In genomic region chr7:43752411-43752810, GRCh38 we compare ENCODE assay signal across 28 cellular contexts.
"Had no signal": no experiment of that assay in that cellular context is flagged by ENCODE, and none has a peak within 500 bp of the region (broad histone marks: within the 10 kb centered on the region; RNA-seq: fewer than 3 reads in every experiment).

No MANE protein-coding gene starts in this region.

- H3K9me3 Mint-ChIP-seq: naive thymus-derived CD8-positive, alpha-beta T cell; nephron; neural crest cell; stimulated activated naive B cell treated with anti-CD40 and anti-IgM and Interleukin-4, amounts not matched to agents 10 μg/mL and 1 μg/mL and 100 μg/mL, for 72 hours had no signal

- H3K4me2 ChIP-seq: hepatocyte had no signal

- H3K9me3 ChIP-seq: left ventricle myocardium inferior, mucosa of descending colon, pancreas, prostate gland, stomach, testis, thyroid gland, upper lobe of right lung had no signal

- H3K4me1 ChIP-seq: left ventricle myocardium inferior, pancreas, prostate gland, stomach, testis, thyroid gland, upper lobe of right lung had no signal

- H3K4me3 Mint-ChIP-seq: naive thymus-derived CD8-positive, alpha-beta T cell; nephron; neural crest cell; stimulated activated naive B cell treated with anti-CD40 and anti-IgM and Interleukin-4, amounts not matched to agents 10 μg/mL and 1 μg/mL and 100 μg/mL, for 72 hours had no signal

- H3K27me3 ChIP-seq: hepatocyte, pancreas, testis, thyroid gland, upper lobe of right lung had no signal

- H3K36me3 ChIP-seq: left ventricle myocardium inferior, pancreas, prostate gland, stomach, thyroid gland, upper lobe of right lung had no signal

- H3K27ac Mint-ChIP-seq: naive thymus-derived CD8-positive, alpha-beta T cell; nephron; stimulated activated naive B cell treated with anti-CD40 and anti-IgM and Interleukin-4, amounts not matched to agents 10 μg/mL and 1 μg/mL and 100 μg/mL, for 72 hours had no signal

- H3K79me2 ChIP-seq: hepatocyte had no signal

- H2AFZ ChIP-seq: hepatocyte had no signal

- H3K4me3 ChIP-seq: hepatocyte, left ventricle myocardium inferior, lung, mucosa of descending colon, pancreas, prostate gland, skin epidermis, stomach, testis, thyroid gland, upper lobe of right lung had no signal

- H3K27ac ChIP-seq: hepatocyte, left ventricle myocardium inferior, pancreas, prostate gland, skin epidermis, stomach, testis, thyroid gland, upper lobe of right lung had no signal

- H3K36me3 Mint-ChIP-seq: naive thymus-derived CD8-positive, alpha-beta T cell; stimulated activated naive B cell treated with anti-CD40 and anti-IgM and Interleukin-4, amounts not matched to agents 10 μg/mL and 1 μg/mL and 100 μg/mL, for 72 hours had no signal

- DNase-seq: islet precursor cell; left ventricle myocardium inferior; mesendoderm; midbrain; mucosa of descending colon; naive thymus-derived CD8-positive, alpha-beta T cell; nucleus accumbens; pancreas; posterior cingulate gyrus; retina; right cardiac atrium; stimulated activated CD4-positive, alpha-beta T cell treated with anti-CD3 and anti-CD28 coated beads, Interleukin-12 subunit alpha, Interleukin-12 subunit beta, amount 100 ng/mL, for 4 hours; stimulated activated CD4-positive, alpha-beta T cell treated with anti-CD3 and anti-CD28 coated beads, Interleukin-15, amount 100 ng/mL, for 24 hours; stimulated activated CD4-positive, alpha-beta T cell treated with anti-CD3 and anti-CD28 coated beads, Interleukin-2, amount 100 ng/mL, for 24 hours; stimulated activated CD4-positive, alpha-beta T cell treated with anti-CD3 and anti-CD28 coated beads, Interleukin-4, amount 100 ng/mL, for 1 hour; stimulated activated naive B cell treated with anti-CD40 and anti-IgM and Interleukin-4, amounts not matched to agents 10 μg/mL and 1 μg/mL and 100 μg/mL, for 72 hours; stimulated activated naive CD8-positive, alpha-beta T cell treated with anti-CD3 and anti-CD28 coated beads, Interleukin-15, Interleukin-2, amounts not matched to agents 100 U/mL and 50 U/mL, for 24 hours; stomach; testis; thyroid gland; trophoblast cell; upper lobe of right lung had no signal
